In genomic region chr12:55797068-55797467, GRCh38 we compare ENCODE assay signal across 8 cellular contexts. TPM values are rescaled to one million over a fixed set of nuclear protein-coding genes. Genes with fewer than 3 reads are reported as not detected.
DNase-seq lines count a peak whose midpoint lies in the region; ATAC-seq and TF ChIP-seq lines count a peak whose summit lies in the region.

No MANE protein-coding gene starts in this region.

- H3K27ac ChIP-seq in DND-41 (ENCODE audit: low read length) (no peak overlapping the region), WERI-Rb-1 (no peak overlapping the region), hepatocyte (no peak overlapping the region), thyroid gland (no peak overlapping the region)

- WGBS in hepatocyte (ENCODE audit: low lambda C conversion rate, missing lambda C conversion rate): 47% methylated on average over 5 of the region's 5 CpGs
- WGBS in thyroid gland, 2 donors: 46 to 60% methylated on average over 5 of the region's 5 CpGs

- H2AFZ ChIP-seq in DND-41 (ENCODE audit: low read depth, low read length): no peak overlapping the region
- no peak overlapping the region for H2AFZ ChIP-seq in hepatocyte

- no peak overlapping the region for H3K4me3 ChIP-seq in DND-41 (ENCODE audit: low read depth in 1 of 2, low read length in 2 of 2)
- H3K4me3 ChIP-seq in Jurkat, Clone E6-1 (ENCODE audit: low read length): no peak overlapping the region
- no peak overlapping the region for H3K4me3 ChIP-seq in WERI-Rb-1 (ENCODE audit: low read depth, low read length)
- no peak overlapping the region for H3K4me3 ChIP-seq in hepatocyte
- H3K4me3 ChIP-seq in thyroid gland (replicated peaks in 1 of 3): no peak overlapping the region

- H3K79me2 ChIP-seq in DND-41 (ENCODE audit: insufficient read depth, low read length) (peaks cover 35% of the 10 kb centered on the region), hepatocyte (peaks cover 38% of the 10 kb centered on the region)

- no peaks in the 10 kb centered on the region for H3K27me3 ChIP-seq in DND-41 (ENCODE audit: insufficient read depth, low read length, poor library complexity)
- H3K27me3 ChIP-seq in WERI-Rb-1 (ENCODE audit: insufficient read depth, low read depth, severe bottlenecking): no peaks in the 10 kb centered on the region
- no peaks in the 10 kb centered on the region for H3K27me3 ChIP-seq in hepatocyte
- no peaks in the 10 kb centered on the region for H3K27me3 ChIP-seq in thyroid gland

- no peak overlapping the region for H3K4me2 ChIP-seq in DND-41 (ENCODE audit: insufficient read depth, low read length)
- H3K4me2 ChIP-seq in hepatocyte: no peak overlapping the region

- intact Hi-C loops in thyroid gland (cut with DNase I): loop anchor here (5.0 kb wide), 1 partner anchor 55 kb away; the partner anchor contains the start of gene GDF11

- H4K20me1 ChIP-seq in DND-41 (ENCODE audit: insufficient read depth, low read length): peaks cover 6% of the 10 kb centered on the region
- H4K20me1 ChIP-seq in hepatocyte (ENCODE audit: insufficient read depth, poor library complexity, severe bottlenecking): peaks cover 10% of the 10 kb centered on the region

- H3K9ac ChIP-seq in DND-41 (ENCODE audit: low read depth, low read length): no peak overlapping the region

- TF ChIP-seq CTCF in DND-41 (IDR thresholded peaks at IDR 0.05; ENCODE audit: borderline replicate concordance, extremely low read depth, low read length, poor library complexity, severe bottlenecking): peak; percentile 71
- peak; percentile 51 for TF ChIP-seq CTCF in WERI-Rb-1 (IDR thresholded peaks at IDR 0.05; ENCODE audit: low read depth, low read length)
- peak; percentile 68 for TF ChIP-seq CTCF in hepatocyte (IDR thresholded peaks at IDR 0.05; ENCODE audit: poor library complexity)
- peak in 3 of 6 experiments; percentile 47 to 58 (median 51) for TF ChIP-seq CTCF in thyroid gland (IDR thresholded peaks at IDR 0.05)

- DNase-seq in DND-41: peak; percentile 33
- DNase-seq in Jurkat, Clone E6-1 (ENCODE audit: low read depth, low spot score): peak; percentile 27
- peak; percentile 37 for DNase-seq in WERI-Rb-1
- DNase-seq in hepatocyte (ENCODE audit: low spot score): peak; percentile 69
- DNase-seq in thyroid gland: peak; percentile 36 to 38
- DNase-seq in central memory CD4-positive, alpha-beta T cell: no peak

- TF ChIP-seq POLR2A in thyroid gland (IDR thresholded peaks at IDR 0.05): no peak

- H3K9me3 ChIP-seq in DND-41 (ENCODE audit: insufficient read depth, low read length, severe bottlenecking): no peaks in the 10 kb centered on the region
- H3K9me3 ChIP-seq in WERI-Rb-1 (ENCODE audit: severe bottlenecking): no peaks in the 10 kb centered on the region
- no peaks in the 10 kb centered on the region for H3K9me3 ChIP-seq in hepatocyte (ENCODE audit: low read depth)
- H3K9me3 ChIP-seq in thyroid gland: no peaks in the 10 kb centered on the region

- H3K36me3 ChIP-seq in DND-41 (ENCODE audit: insufficient read depth, low read length) (peaks cover 93% of the 10 kb centered on the region), WERI-Rb-1 (peaks cover 83% of the 10 kb centered on the region), hepatocyte (replicated peaks; ENCODE audit: insufficient read depth, low read depth) (no peaks in the 10 kb centered on the region), thyroid gland (peaks cover 34 to 47% of the 10 kb centered on the region in 2 donors)

- H3K9me2 ChIP-seq in hepatocyte (replicated peaks; ENCODE audit: insufficient read depth): no peaks in the 10 kb centered on the region

- ATAC-seq in DND-41 (ENCODE audit: insufficient read depth, low read depth) (peak; percentile 72), GM21390 (IDR thresholded peaks at IDR 0.05; ENCODE audit: unreplicated experiment) (no peak), esophagus mucosa (no peak)

- no peaks in the 10 kb centered on the region for H3K4me1 ChIP-seq in DND-41 (ENCODE audit: insufficient read depth, low read length)
- H3K4me1 ChIP-seq in hepatocyte (ENCODE audit: insufficient read depth): no peaks in the 10 kb centered on the region
- H3K4me1 ChIP-seq in thyroid gland: no peaks in the 10 kb centered on the region

RNA-seq across cellular contexts. Expression of gene SARNP, which starts 20.5 kb away (rescaled TPM):
- 154 TPM for polyA plus RNA-seq in Jurkat, Clone E6-1 (2012; ENCODE audit: insufficient read depth, insufficient read length)
- 84.2 and 118 TPM in 2 replicates for total RNA-seq in hepatocyte
- polyA plus RNA-seq in hepatocyte: 103 and 117 TPM in 2 replicates
- 10 to 100 TPM; 33.6 to 61.0 (median 52.3) TPM for total RNA-seq in thyroid gland
- total RNA-seq in esophagus mucosa: 47.6 TPM

RNA-seq across cellular contexts. Expression of gene ORMDL2, which starts 20.8 kb away (rescaled TPM):
- polyA plus RNA-seq in Jurkat, Clone E6-1 (2012; ENCODE audit: insufficient read depth, insufficient read length): 77.3 TPM
- total RNA-seq in hepatocyte: 28.6 and 34.2 TPM in 2 replicates
- 93.0 and 106 TPM in 2 replicates for polyA plus RNA-seq in hepatocyte
- total RNA-seq in thyroid gland: 10 to 100 TPM; 17.7 to 39.2 (median 23.4) TPM
- 64.2 TPM for total RNA-seq in esophagus mucosa

RNA-seq across cellular contexts. Expression of gene DNAJC14, which starts 32.3 kb away (rescaled TPM):
- polyA plus RNA-seq in Jurkat, Clone E6-1 (2012; ENCODE audit: insufficient read depth, insufficient read length): 26.9 TPM
- total RNA-seq in hepatocyte (29.4 and 43.4 TPM in 2 replicates), thyroid gland (10 to 100 TPM; 39.6 to 49.0 (median 45.1) TPM), esophagus mucosa (15.3 TPM)
- polyA plus RNA-seq in hepatocyte: 24.5 and 26.5 TPM in 2 replicates

RNA-seq across cellular contexts. Expression of gene MMP19, which starts 45.7 kb away (rescaled TPM):
- not detected for polyA plus RNA-seq in Jurkat, Clone E6-1 (2012; ENCODE audit: insufficient read depth, insufficient read length)
- total RNA-seq in hepatocyte (6.1 and 6.4 TPM in 2 replicates), thyroid gland (1 to 10 TPM; 2.3 to 4.2 (median 3.4) TPM), esophagus mucosa (0.60 TPM)
- polyA plus RNA-seq in hepatocyte: 10.8 and 16.4 TPM in 2 replicates

RNA-seq across cellular contexts. Expression of gene GDF11, which starts 54.1 kb away (rescaled TPM):
- polyA plus RNA-seq in Jurkat, Clone E6-1 (2012; ENCODE audit: insufficient read depth, insufficient read length): 9.4 TPM
- total RNA-seq in hepatocyte (7.9 and 10.8 TPM in 2 replicates), thyroid gland (1 to 10 TPM; 4.8 to 7.5 (median 6.7) TPM), esophagus mucosa (1.2 TPM)
- polyA plus RNA-seq in hepatocyte: 3.7 and 4.1 TPM in 2 replicates
